1 cellular context compared by ENCODE assay signal in the genomic region with DNA sequence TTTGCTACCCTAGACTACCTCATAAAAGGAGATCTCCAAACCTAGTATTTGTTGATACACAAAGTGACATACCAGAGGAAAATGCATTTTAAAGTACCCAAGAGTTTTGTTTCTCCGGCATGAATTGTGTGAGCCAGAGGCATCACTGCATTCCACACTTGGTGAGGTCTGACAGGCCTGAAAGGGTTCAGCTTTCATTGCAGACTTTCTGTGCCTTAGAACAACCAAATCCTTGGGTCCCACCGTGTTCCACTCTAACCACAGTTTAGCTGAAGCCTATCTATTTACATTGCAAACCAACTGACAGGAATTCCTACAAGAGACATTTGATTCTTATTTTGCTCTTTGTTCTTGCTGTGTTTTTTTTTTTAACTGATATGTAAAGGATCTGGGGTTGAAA.
TF ChIP-seq lines count a peak whose summit lies in the region.

No MANE protein-coding gene starts in this region.

TF ChIP-seq in K562, 482 proteins besides CTCF, POLR2A, EP300 and RAD21 (continued from another document):
- TF ChIP-seq, protein P1, sequence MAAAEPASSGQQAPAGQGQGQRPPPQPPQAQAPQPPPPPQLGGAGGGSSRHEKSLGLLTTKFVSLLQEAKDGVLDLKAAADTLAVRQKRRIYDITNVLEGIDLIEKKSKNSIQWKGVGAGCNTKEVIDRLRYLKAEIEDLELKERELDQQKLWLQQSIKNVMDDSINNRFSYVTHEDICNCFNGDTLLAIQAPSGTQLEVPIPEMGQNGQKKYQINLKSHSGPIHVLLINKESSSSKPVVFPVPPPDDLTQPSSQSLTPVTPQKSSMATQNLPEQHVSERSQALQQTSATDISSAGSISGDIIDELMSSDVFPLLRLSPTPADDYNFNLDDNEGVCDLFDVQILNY (CRISPR knock-in tag; IDR thresholded peaks at IDR 0.05): no peak
